1 cellular context compared by ENCODE assay signal in genomic region chr3:124698030-124698770, GRCh38.
TF ChIP-seq lines count a peak whose summit lies in the region.

No MANE protein-coding gene starts in this region.

TF ChIP-seq in K562, 482 proteins besides CTCF, POLR2A, EP300 and RAD21 (continued from another document):
- TF ChIP-seq RBM25 (IDR thresholded peaks at IDR 0.05; ENCODE audit: low read depth, low read length, severe bottlenecking) (peak; percentile 55), ELF4 (CRISPR knock-in tag; IDR thresholded peaks at IDR 0.05) (no peak)
TF ChIP-seq in K562: peak in this region for 1.
